Comparison of ENCODE assay signal across 8 cellular contexts in the genomic region with DNA sequence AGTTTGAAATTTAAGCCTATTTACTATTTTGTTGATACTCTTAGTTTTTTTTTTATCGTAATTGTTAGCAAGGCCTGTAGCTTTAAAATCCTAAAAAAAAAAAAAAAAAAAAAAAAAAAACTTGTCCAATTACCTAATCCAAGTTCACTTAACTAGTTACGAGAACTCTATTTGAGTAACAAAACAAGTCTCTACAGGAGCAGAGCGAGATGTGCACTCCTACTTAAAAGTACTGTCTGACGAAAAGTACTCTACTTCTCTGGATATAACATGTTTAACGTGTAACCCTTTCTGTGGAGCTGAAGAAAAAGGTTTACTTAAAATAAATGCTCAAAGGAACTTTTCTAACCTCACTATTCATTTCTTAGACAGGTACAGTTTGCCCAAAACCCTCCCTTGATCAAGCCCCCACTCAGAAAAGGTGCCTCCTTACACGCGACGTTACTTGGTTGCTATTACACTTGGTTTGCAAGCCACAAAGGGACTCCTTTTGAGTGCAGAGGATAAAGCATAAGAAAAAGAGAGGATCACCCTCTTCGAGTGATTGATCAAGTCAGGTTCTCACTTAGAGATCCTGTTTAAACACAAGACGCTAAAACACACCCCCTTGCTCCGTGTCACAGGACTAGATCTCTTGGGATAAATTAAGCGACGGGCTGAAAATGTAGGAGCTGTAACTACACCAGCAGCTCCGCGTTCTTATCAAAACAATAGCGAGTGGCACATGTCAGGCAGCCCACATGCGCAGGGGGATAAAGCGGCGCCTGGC. TPM values are rescaled to one million over a fixed set of nuclear protein-coding genes. Genes with fewer than 3 reads are reported as not detected.
DNase-seq lines count a peak whose midpoint lies in the region; ATAC-seq and TF ChIP-seq lines count a peak whose summit lies in the region.

No MANE protein-coding gene starts in this region.

- H3K27me3 ChIP-seq in sigmoid colon: no peaks in the 10 kb centered on the region

- H3K9me3 ChIP-seq in sigmoid colon: no peaks in the 10 kb centered on the region

- peak; percentile 2 for ATAC-seq in GM21526 (IDR thresholded peaks at IDR 0.05; ENCODE audit: low FRiP score, unreplicated experiment)
- peak; percentile 8 for ATAC-seq in activated CD8-positive, alpha-beta T cell treated with anti-CD3 and anti-CD28 coated beads for 36 hours

- TF ChIP-seq POLR2A in sigmoid colon (IDR thresholded peaks at IDR 0.05): peak in 1 of 2 donors; percentile 44

- DNase-seq in DMS153 treated with DMSO at 0.1 percent for 48 hours (lab: John Stamatoyannopoulos, UW; ENCODE audit: unreplicated experiment): peak; percentile 68
- no peak for DNase-seq in DMS153 (lab: John Stamatoyannopoulos, UW)
- peak; percentile 46 for DNase-seq in LHCN-M2 (ENCODE audit: low read depth)
- DNase-seq in activated CD8-positive, alpha-beta T cell treated with anti-CD3 and anti-CD28 coated beads for 36 hours: peak; percentile 18
- DNase-seq in glomerular endothelial cell (ENCODE audit: extremely low read depth, low read depth, low spot score): peak; percentile 37
- DNase-seq in sigmoid colon: peak; percentile 70
- DNase-seq in amygdala (lab: John Stamatoyannopoulos, UW): no peak

- intact Hi-C loops in activated CD8-positive, alpha-beta T cell treated with anti-CD3 and anti-CD28 coated beads for 36 hours (cut with micrococcal nuclease): loop anchor here (1.0 kb wide), 1 partner anchor 109 kb away; a partner anchor contains a TSS
- intact Hi-C loops in sigmoid colon (cut with DNase I): loop anchor here (2.0 to 10.0 kb wide), 3 partner anchors 158 to 529 kb away; a partner anchor contains a TSS

- H3K9me3 Mint-ChIP-seq in activated CD8-positive, alpha-beta T cell treated with anti-CD3 and anti-CD28 coated beads for 36 hours: no peaks in the 10 kb centered on the region

- H3K4me1 ChIP-seq in sigmoid colon: peaks cover 0 to 13% (median 5%) of the 10 kb centered on the region in 4 donors

- POLR2A ChIA-PET in activated CD8-positive, alpha-beta T cell treated with anti-CD3 and anti-CD28 coated beads for 36 hours (lab: Charles Lee): interaction anchor here (0.8 to 5.6 kb wide), 20 partner anchors 8 to 543 kb away, joined by 3 to 73 read pairs (median 6); a partner anchor contains a TSS

- no peak for TF ChIP-seq EP300 in sigmoid colon (IDR thresholded peaks at IDR 0.05)

- peak overlapping the region; percentile 66 to 98 (median 92) for H3K4me3 ChIP-seq in sigmoid colon

- no peak for TF ChIP-seq CTCF in activated CD8-positive, alpha-beta T cell treated with anti-CD3 and anti-CD28 coated beads for 36 hours (IDR thresholded peaks at IDR 0.05)
- TF ChIP-seq CTCF in sigmoid colon (IDR thresholded peaks at IDR 0.05): no peak

- H3K4me3 Mint-ChIP-seq in activated CD8-positive, alpha-beta T cell treated with anti-CD3 and anti-CD28 coated beads for 36 hours: peak overlapping the region; percentile 87

- 1 to 2% methylated on average over 19 of the region's 19 CpGs for WGBS in sigmoid colon, 2 donors

- no peaks in the 10 kb centered on the region for H3K36me3 ChIP-seq in sigmoid colon

- H3K36me3 Mint-ChIP-seq in activated CD8-positive, alpha-beta T cell treated with anti-CD3 and anti-CD28 coated beads for 36 hours (ENCODE audit: low read depth): peaks cover 48% of the 10 kb centered on the region

- peak overlapping the region; percentile 97 for H3K27ac Mint-ChIP-seq in activated CD8-positive, alpha-beta T cell treated with anti-CD3 and anti-CD28 coated beads for 36 hours

- peaks cover 45% of the 10 kb centered on the region for H3K4me1 Mint-ChIP-seq in activated CD8-positive, alpha-beta T cell treated with anti-CD3 and anti-CD28 coated beads for 36 hours (ENCODE audit: low read depth)

- CTCF ChIA-PET in activated CD8-positive, alpha-beta T cell treated with anti-CD3 and anti-CD28 coated beads for 36 hours (lab: Charles Lee): interaction anchor here (0.8 to 1.1 kb wide), 2 partner anchors 11 to 108 kb away, joined by 4 to 5 read pairs; no protein-coding TSS in a partner anchor

- H3K27me3 Mint-ChIP-seq in activated CD8-positive, alpha-beta T cell treated with anti-CD3 and anti-CD28 coated beads for 36 hours: no peaks in the 10 kb centered on the region

- H3K27ac ChIP-seq in sigmoid colon: peak overlapping the region; percentile 97 to 99 (median 98)

RNA-seq across cellular contexts. Expression of a gene that starts 2.2 kb away (rescaled TPM):
- total RNA-seq in LHCN-M2 (2014; rRNA removed) (39.4 and 49.1 TPM in 2 replicates), glomerular endothelial cell (36.9 and 53.4 TPM in 2 replicates), sigmoid colon (10 to 100 TPM; 18.2 to 25.2 (median 21.6) TPM)
- polyA plus RNA-seq in LHCN-M2 (2012): 7.6 TPM
- total RNA-seq in activated CD8-positive, alpha-beta T cell treated with anti-CD3 and anti-CD28 coated beads for 36 hours: 10 to 100 TPM; 47.4 to 49.4 TPM
- polyA plus RNA-seq in sigmoid colon: 10 to 100 TPM; 22.4 to 73.1 (median 31.8) TPM

Comparison
In these comparisons a context has a peak if more than half of its experiments do, and no peak if none do; other contexts are left out.
1. DNase-seq: peak in DMS153 treated with DMSO at 0.1 percent for 48 hours (single experiment), LHCN-M2 (single experiment), activated CD8-positive, alpha-beta T cell treated with anti-CD3 and anti-CD28 coated beads for 36 hours (single experiment), glomerular endothelial cell (single experiment) and sigmoid colon (single experiment); none in DMS153 (single experiment) and amygdala (0 of 56).